ENCODE assay signal across 1 cellular context in the genomic region with DNA sequence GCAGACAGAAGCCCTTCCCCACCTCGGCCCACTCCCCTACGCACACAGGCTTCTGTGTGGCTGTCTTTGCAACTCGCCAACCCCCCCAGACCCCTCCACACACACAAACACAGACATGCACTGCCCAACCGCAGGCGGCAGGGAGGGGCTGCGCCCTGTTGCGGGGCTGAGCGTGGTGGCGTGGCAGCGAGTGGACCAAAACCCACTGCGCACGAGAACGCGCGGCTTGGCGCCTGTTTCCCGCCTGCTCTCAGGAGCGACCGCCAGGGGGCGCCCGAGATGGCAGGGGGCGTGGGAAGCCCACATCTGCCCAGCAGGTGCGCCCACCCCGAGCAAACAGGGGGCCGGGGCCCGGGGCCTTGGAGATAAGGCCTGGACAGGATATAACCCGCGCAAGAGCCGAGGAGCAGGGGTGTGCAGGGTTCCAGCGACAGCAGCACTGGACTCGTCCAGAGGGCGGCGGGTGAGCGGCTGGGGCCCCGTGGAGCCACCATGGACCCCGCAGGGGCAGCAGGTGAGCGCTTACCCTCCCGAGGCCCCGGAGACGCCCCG.
A peak's percentile ranks its signal among the peaks of the same experiment; 100 is the strongest.
TF ChIP-seq lines count a peak whose summit lies in the region.

A gene with protein sequence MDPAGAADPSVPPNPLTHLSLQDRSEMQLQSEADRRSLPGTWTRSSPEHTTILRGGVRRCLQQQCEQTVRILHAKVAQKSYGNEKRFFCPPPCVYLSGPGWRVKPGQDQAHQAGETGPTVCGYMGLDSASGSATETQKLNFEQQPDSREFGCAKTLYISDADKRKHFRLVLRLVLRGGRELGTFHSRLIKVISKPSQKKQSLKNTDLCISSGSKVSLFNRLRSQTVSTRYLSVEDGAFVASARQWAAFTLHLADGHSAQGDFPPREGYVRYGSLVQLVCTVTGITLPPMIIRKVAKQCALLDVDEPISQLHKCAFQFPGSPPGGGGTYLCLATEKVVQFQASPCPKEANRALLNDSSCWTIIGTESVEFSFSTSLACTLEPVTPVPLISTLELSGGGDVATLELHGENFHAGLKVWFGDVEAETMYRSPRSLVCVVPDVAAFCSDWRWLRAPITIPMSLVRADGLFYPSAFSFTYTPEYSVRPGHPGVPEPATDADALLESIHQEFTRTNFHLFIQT (plus strand): TSS at position 410 of the 552 bp plus-strand sequence. CDS start 83 bp downstream, at position 493.

TF ChIP-seq in HepG2, 621 proteins besides CTCF, POLR2A, EP300 and RAD21 (continued from another document and continues in another):
- TF ChIP-seq, protein P1, sequence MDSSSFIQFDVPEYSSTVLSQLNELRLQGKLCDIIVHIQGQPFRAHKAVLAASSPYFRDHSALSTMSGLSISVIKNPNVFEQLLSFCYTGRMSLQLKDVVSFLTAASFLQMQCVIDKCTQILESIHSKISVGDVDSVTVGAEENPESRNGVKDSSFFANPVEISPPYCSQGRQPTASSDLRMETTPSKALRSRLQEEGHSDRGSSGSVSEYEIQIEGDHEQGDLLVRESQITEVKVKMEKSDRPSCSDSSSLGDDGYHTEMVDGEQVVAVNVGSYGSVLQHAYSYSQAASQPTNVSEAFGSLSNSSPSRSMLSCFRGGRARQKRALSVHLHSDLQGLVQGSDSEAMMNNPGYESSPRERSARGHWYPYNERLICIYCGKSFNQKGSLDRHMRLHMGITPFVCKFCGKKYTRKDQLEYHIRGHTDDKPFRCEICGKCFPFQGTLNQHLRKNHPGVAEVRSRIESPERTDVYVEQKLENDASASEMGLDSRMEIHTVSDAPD (CRISPR knock-in tag; IDR thresholded peaks at IDR 0.05): no peak
- TF ChIP-seq ELF4 (CRISPR knock-in tag; IDR thresholded peaks at IDR 0.05; ENCODE audit: borderline replicate concordance) (no peak), ZKSCAN1 (IDR thresholded peaks at IDR 0.05; ENCODE audit: low read length) (no peak), MEIS2 (CRISPR knock-in tag; IDR thresholded peaks at IDR 0.05) (0 out of 2 replicates have a peak, but pooled peaks have one; percentile 30), FOXP1 (IDR thresholded peaks at IDR 0.05) (no peak), FOXP1 (CRISPR knock-in tag; IDR thresholded peaks at IDR 0.05) (no peak), DPF2 (CRISPR knock-in tag; IDR thresholded peaks at IDR 0.05; ENCODE audit: borderline replicate concordance, low read depth) (no peak), ZNF225 (CRISPR knock-in tag; IDR thresholded peaks at IDR 0.05) (peak; percentile 66; the same call in 1 of the 2 replicates), TMF1 (CRISPR knock-in tag; IDR thresholded peaks at IDR 0.05; ENCODE audit: low read depth) (no peak), ZNF12 (CRISPR knock-in tag; IDR thresholded peaks at IDR 0.05) (no peak), MTA1 (CRISPR knock-in tag; IDR thresholded peaks at IDR 0.05; ENCODE audit: borderline replicate concordance) (peak; percentile 85; the same call in 1 of the 2 replicates), NFATC3 (CRISPR knock-in tag; IDR thresholded peaks at IDR 0.05) (no peak), ZFP36L2 (CRISPR knock-in tag; IDR thresholded peaks at IDR 0.05) (no peak), SPEN (CRISPR knock-in tag; IDR thresholded peaks at IDR 0.05; ENCODE audit: low read depth) (0 out of 2 replicates have a peak, but pooled peaks have one; percentile 28), RELA (CRISPR knock-in tag; IDR thresholded peaks at IDR 0.05) (0 out of 2 replicates have a peak, but pooled peaks have one; percentile 24), ZSCAN22 (CRISPR knock-in tag; IDR thresholded peaks at IDR 0.05) (no peak), ZNF605 (CRISPR knock-in tag; IDR thresholded peaks at IDR 0.05) (0 out of 2 replicates have a peak, but pooled peaks have one; percentile 44), ZEB1 (IDR thresholded peaks at IDR 0.05; ENCODE audit: insufficient replicate concordance, low read depth) (no peak), NFYB (CRISPR knock-in tag; IDR thresholded peaks at IDR 0.05) (no peak), ZNF333 (CRISPR knock-in tag; IDR thresholded peaks at IDR 0.05; ENCODE audit: borderline replicate concordance) (peak; percentile 43; the same call in 1 of the 2 replicates), STAG1 (CRISPR knock-in tag; IDR thresholded peaks at IDR 0.05) (peak; percentile 58), ZNF776 (CRISPR knock-in tag; IDR thresholded peaks at IDR 0.05) (peak; percentile 91), CBX2 (IDR thresholded peaks at IDR 0.05; ENCODE audit: low read depth, low read length) (no peak), CBX2 (CRISPR knock-in tag; IDR thresholded peaks at IDR 0.05; ENCODE audit: low read depth) (no peak), GABPB1 (CRISPR knock-in tag; IDR thresholded peaks at IDR 0.05) (peak; percentile 46; the same call in 1 of the 2 replicates), ZNF180 (CRISPR knock-in tag; IDR thresholded peaks at IDR 0.05; ENCODE audit: borderline replicate concordance, low read depth) (no peak), ZNF660 (CRISPR knock-in tag; IDR thresholded peaks at IDR 0.05; ENCODE audit: borderline replicate concordance, low read depth) (no peak), MIXL1 (CRISPR knock-in tag; IDR thresholded peaks at IDR 0.05) (no peak), FOSL2 (CRISPR knock-in tag; IDR thresholded peaks at IDR 0.05) (no peak), ZSCAN20 (CRISPR knock-in tag; IDR thresholded peaks at IDR 0.05; ENCODE audit: borderline replicate concordance) (peak; percentile 47; the same call in 1 of the 2 replicates), ZFYVE20 (CRISPR knock-in tag; IDR thresholded peaks at IDR 0.05; ENCODE audit: borderline replicate concordance, low read depth) (no peak), ZFP82 (CRISPR knock-in tag; IDR thresholded peaks at IDR 0.05; ENCODE audit: borderline replicate concordance) (no peak), FOXK2 (IDR thresholded peaks at IDR 0.05) (no peak), ARID2 (CRISPR knock-in tag; IDR thresholded peaks at IDR 0.05; ENCODE audit: borderline replicate concordance) (no peak), CBFB (CRISPR knock-in tag; IDR thresholded peaks at IDR 0.05) (no peak), ZNF746 (CRISPR knock-in tag; IDR thresholded peaks at IDR 0.05) (0 out of 2 replicates have a peak, but pooled peaks have one; percentile 23)
- TF ChIP-seq, protein P2, sequence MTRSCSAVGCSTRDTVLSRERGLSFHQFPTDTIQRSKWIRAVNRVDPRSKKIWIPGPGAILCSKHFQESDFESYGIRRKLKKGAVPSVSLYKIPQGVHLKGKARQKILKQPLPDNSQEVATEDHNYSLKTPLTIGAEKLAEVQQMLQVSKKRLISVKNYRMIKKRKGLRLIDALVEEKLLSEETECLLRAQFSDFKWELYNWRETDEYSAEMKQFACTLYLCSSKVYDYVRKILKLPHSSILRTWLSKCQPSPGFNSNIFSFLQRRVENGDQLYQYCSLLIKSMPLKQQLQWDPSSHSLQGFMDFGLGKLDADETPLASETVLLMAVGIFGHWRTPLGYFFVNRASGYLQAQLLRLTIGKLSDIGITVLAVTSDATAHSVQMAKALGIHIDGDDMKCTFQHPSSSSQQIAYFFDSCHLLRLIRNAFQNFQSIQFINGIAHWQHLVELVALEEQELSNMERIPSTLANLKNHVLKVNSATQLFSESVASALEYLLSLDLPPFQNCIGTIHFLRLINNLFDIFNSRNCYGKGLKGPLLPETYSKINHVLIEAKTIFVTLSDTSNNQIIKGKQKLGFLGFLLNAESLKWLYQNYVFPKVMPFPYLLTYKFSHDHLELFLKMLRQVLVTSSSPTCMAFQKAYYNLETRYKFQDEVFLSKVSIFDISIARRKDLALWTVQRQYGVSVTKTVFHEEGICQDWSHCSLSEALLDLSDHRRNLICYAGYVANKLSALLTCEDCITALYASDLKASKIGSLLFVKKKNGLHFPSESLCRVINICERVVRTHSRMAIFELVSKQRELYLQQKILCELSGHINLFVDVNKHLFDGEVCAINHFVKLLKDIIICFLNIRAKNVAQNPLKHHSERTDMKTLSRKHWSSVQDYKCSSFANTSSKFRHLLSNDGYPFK (CRISPR knock-in tag; IDR thresholded peaks at IDR 0.05; ENCODE audit: borderline replicate concordance): no peak
- TF ChIP-seq, protein P3, sequence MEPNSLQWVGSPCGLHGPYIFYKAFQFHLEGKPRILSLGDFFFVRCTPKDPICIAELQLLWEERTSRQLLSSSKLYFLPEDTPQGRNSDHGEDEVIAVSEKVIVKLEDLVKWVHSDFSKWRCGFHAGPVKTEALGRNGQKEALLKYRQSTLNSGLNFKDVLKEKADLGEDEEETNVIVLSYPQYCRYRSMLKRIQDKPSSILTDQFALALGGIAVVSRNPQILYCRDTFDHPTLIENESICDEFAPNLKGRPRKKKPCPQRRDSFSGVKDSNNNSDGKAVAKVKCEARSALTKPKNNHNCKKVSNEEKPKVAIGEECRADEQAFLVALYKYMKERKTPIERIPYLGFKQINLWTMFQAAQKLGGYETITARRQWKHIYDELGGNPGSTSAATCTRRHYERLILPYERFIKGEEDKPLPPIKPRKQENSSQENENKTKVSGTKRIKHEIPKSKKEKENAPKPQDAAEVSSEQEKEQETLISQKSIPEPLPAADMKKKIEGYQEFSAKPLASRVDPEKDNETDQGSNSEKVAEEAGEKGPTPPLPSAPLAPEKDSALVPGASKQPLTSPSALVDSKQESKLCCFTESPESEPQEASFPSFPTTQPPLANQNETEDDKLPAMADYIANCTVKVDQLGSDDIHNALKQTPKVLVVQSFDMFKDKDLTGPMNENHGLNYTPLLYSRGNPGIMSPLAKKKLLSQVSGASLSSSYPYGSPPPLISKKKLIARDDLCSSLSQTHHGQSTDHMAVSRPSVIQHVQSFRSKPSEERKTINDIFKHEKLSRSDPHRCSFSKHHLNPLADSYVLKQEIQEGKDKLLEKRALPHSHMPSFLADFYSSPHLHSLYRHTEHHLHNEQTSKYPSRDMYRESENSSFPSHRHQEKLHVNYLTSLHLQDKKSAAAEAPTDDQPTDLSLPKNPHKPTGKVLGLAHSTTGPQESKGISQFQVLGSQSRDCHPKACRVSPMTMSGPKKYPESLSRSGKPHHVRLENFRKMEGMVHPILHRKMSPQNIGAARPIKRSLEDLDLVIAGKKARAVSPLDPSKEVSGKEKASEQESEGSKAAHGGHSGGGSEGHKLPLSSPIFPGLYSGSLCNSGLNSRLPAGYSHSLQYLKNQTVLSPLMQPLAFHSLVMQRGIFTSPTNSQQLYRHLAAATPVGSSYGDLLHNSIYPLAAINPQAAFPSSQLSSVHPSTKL (CRISPR knock-in tag; IDR thresholded peaks at IDR 0.05): 0 out of 2 replicates have a peak, but pooled peaks have one; percentile 27
- TF ChIP-seq, protein P4, sequence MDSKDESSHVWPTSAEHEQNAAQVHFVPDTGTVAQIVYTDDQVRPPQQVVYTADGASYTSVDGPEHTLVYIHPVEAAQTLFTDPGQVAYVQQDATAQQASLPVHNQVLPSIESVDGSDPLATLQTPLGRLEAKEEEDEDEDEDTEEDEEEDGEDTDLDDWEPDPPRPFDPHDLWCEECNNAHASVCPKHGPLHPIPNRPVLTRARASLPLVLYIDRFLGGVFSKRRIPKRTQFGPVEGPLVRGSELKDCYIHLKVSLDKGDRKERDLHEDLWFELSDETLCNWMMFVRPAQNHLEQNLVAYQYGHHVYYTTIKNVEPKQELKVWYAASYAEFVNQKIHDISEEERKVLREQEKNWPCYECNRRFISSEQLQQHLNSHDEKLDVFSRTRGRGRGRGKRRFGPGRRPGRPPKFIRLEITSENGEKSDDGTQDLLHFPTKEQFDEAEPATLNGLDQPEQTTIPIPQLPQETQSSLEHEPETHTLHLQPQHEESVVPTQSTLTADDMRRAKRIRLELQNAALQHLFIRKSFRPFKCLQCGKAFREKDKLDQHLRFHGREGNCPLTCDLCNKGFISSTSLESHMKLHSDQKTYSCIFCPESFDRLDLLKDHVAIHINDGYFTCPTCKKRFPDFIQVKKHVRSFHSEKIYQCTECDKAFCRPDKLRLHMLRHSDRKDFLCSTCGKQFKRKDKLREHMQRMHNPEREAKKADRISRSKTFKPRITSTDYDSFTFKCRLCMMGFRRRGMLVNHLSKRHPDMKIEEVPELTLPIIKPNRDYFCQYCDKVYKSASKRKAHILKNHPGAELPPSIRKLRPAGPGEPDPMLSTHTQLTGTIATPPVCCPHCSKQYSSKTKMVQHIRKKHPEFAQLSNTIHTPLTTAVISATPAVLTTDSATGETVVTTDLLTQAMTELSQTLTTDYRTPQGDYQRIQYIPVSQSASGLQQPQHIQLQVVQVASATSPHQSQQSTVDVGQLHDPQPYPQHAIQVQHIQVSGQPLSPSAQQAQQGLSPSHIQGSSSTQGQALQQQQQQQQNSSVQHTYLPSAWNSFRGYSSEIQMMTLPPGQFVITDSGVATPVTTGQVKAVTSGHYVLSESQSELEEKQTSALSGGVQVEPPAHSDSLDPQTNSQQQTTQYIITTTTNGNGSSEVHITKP (CRISPR knock-in tag; IDR thresholded peaks at IDR 0.05; ENCODE audit: low read depth): no peak
- TF ChIP-seq, protein P5, sequence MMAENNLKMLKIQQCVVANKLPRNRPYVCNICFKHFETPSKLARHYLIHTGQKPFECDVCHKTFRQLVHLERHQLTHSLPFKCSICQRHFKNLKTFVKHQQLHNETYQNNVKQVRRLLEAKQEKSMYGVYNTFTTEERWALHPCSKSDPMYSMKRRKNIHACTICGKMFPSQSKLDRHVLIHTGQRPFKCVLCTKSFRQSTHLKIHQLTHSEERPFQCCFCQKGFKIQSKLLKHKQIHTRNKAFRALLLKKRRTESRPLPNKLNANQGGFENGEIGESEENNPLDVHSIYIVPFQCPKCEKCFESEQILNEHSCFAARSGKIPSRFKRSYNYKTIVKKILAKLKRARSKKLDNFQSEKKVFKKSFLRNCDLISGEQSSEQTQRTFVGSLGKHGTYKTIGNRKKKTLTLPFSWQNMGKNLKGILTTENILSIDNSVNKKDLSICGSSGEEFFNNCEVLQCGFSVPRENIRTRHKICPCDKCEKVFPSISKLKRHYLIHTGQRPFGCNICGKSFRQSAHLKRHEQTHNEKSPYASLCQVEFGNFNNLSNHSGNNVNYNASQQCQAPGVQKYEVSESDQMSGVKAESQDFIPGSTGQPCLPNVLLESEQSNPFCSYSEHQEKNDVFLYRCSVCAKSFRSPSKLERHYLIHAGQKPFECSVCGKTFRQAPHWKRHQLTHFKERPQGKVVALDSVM (CRISPR knock-in tag; IDR thresholded peaks at IDR 0.05): no peak
- TF ChIP-seq, protein P6, sequence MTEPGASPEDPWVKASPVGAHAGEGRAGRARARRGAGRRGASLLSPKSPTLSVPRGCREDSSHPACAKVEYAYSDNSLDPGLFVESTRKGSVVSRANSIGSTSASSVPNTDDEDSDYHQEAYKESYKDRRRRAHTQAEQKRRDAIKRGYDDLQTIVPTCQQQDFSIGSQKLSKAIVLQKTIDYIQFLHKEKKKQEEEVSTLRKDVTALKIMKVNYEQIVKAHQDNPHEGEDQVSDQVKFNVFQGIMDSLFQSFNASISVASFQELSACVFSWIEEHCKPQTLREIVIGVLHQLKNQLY (CRISPR knock-in tag; IDR thresholded peaks at IDR 0.05): no peak
- TF ChIP-seq, protein P7, sequence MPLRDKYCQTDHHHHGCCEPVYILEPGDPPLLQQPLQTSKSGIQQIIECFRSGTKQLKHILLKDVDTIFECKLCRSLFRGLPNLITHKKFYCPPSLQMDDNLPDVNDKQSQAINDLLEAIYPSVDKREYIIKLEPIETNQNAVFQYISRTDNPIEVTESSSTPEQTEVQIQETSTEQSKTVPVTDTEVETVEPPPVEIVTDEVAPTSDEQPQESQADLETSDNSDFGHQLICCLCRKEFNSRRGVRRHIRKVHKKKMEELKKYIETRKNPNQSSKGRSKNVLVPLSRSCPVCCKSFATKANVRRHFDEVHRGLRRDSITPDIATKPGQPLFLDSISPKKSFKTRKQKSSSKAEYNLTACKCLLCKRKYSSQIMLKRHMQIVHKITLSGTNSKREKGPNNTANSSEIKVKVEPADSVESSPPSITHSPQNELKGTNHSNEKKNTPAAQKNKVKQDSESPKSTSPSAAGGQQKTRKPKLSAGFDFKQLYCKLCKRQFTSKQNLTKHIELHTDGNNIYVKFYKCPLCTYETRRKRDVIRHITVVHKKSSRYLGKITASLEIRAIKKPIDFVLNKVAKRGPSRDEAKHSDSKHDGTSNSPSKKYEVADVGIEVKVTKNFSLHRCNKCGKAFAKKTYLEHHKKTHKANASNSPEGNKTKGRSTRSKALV (CRISPR knock-in tag; IDR thresholded peaks at IDR 0.05): 0 out of 2 replicates have a peak, but pooled peaks have one; percentile 27
